Comparison of ENCODE assay signal across 17 cellular contexts in the genomic region with DNA sequence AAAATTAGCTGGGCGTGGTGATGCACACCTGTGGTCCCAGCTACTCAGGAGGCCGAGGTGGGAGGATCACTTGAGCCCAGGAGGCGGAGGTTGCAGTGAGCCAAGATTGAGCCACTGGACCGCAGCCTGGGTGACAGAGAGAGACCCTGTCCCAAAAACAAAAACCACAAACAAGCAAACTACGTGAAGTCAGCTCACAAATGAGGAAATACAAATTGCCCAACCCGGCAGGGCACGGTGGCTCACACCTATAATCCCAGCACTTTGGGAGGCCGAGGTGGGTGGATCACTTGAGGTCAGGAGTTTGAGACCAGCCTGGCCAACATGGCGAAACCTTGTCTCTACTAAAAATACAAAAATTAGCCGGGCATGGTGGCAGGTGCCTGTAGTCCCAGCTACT. TPM values are rescaled to one million over a fixed set of nuclear protein-coding genes. Genes with fewer than 3 reads are reported as not detected.
"Had no signal": no experiment of that assay in that cellular context is flagged by ENCODE, and none has a peak within 500 bp of the region (broad histone marks: within the 10 kb centered on the region; RNA-seq: fewer than 3 reads in every experiment).

No MANE protein-coding gene starts in this region.

RNA-seq across cellular contexts. Expression of a gene that starts 19.1 kb away (rescaled TPM):
- total RNA-seq: naive thymus-derived CD4-positive, alpha-beta T cell; natural killer cell; omental fat pad; osteocyte; posterior vena cava; prostate gland; pulmonary artery endothelial cell; right atrium auricular region; sciatic nerve; smooth muscle cell; spleen; suprapubic skin; testis; transverse colon; upper lobe of right lung; urinary bladder; uterus had no signal

RNA-seq across cellular contexts. Expression of a gene that starts 19.8 kb away (rescaled TPM):
- total RNA-seq: osteocyte had no signal
